12 cellular contexts compared by ENCODE assay signal in the genomic region with DNA sequence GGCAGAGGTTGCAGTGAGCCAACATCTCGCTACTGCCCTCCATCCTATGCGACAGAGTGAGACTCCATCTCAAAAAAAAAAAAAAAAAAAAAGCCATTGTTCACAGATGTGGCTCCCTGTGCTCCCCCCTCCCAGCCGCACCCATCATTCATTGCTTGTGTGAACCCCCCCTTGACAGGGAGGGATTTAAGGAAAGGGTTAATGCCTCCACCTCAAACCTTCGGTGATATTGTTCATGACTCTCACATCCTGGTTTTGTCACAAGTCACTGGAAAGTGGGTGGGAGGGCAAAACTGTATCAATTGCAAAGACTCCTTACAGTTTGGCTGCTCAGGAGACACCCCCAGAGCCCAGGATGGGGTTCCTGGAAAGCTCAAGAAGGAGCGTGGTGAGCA. TPM values are rescaled to one million over a fixed set of nuclear protein-coding genes. Genes with fewer than 3 reads are reported as not detected.
DNase-seq lines count a peak whose midpoint lies in the region; ATAC-seq and TF ChIP-seq lines count a peak whose summit lies in the region.
"Had no signal": no experiment of that assay in that cellular context is flagged by ENCODE, and none has a peak within 500 bp of the region (broad histone marks: within the 10 kb centered on the region; RNA-seq: fewer than 3 reads in every experiment).

No MANE protein-coding gene starts in this region.

- intact Hi-C loops in Panc1 (cut with micrococcal nuclease; ENCODE audit: unreplicated experiment) = loop anchor here (5.0 kb wide), 1 partner anchor 148 kb away; no protein-coding TSS in a partner anchor
- intact Hi-C loops in dendritic cell treated with granulocyte-macrophage colony-stimulating factor and Interleukin-4, amounts not matched to agents 40 ng/mL and 50 ng/mL, for 4 days (cut with micrococcal nuclease) = loop anchor here (1.0 to 2.0 kb wide), 2 partner anchors 8 to 23 kb away; partner anchors contain the start of gene SLC6A6

- CTCF ChIA-PET in activated CD8-positive, alpha-beta memory T cell treated with anti-CD3 and anti-CD28 coated beads, Interleukin-2, amount 10 ng/mL, durations not matched to agents 7 days and 5 days (lab: Charles Lee) = no interaction called here
- CTCF ChIA-PET in Panc1 (lab: Charles Lee) = no interaction called here

- H3K4me1 Mint-ChIP-seq in activated CD8-positive, alpha-beta memory T cell treated with anti-CD3 and anti-CD28 coated beads, Interleukin-2, amount 10 ng/mL, durations not matched to agents 7 days and 5 days = peaks cover 37% of the 10 kb centered on the region
- peaks cover 98% of the 10 kb centered on the region for H3K4me1 Mint-ChIP-seq in dendritic cell treated with granulocyte-macrophage colony-stimulating factor and Interleukin-4, amounts not matched to agents 40 ng/mL and 50 ng/mL, for 4 days (ENCODE audit: low read depth)
- peaks cover 94% of the 10 kb centered on the region for H3K4me1 Mint-ChIP-seq in stimulated activated memory B cell treated with anti-CD40 and anti-IgM and Interleukin-4, amounts not matched to agents 10 μg/mL and 1 μg/mL and 100 μg/mL, for 72 hours

- no peak for TF ChIP-seq CTCF in Panc1 (IDR thresholded peaks at IDR 0.05)

- BruUV-seq in Panc1 (replicated peaks; lab: Mats Ljungman, UMichigan) = no TSS peak

- H3K36me3 ChIP-seq in Panc1 (ENCODE audit: control insufficient read depth, insufficient read depth, low read length) = no peaks in the 10 kb centered on the region
- H3K36me3 ChIP-seq: neural progenitor cell had no signal

- POLR2A ChIA-PET in Panc1 (lab: Charles Lee) = no interaction called here

- H3K27me3 Mint-ChIP-seq in activated CD8-positive, alpha-beta memory T cell treated with anti-CD3 and anti-CD28 coated beads, Interleukin-2, amount 10 ng/mL, durations not matched to agents 7 days and 5 days = no peaks in the 10 kb centered on the region
- no peaks in the 10 kb centered on the region for H3K27me3 Mint-ChIP-seq in dendritic cell treated with granulocyte-macrophage colony-stimulating factor and Interleukin-4, amounts not matched to agents 40 ng/mL and 50 ng/mL, for 4 days
- no peaks in the 10 kb centered on the region for H3K27me3 Mint-ChIP-seq in stimulated activated memory B cell treated with anti-CD40 and anti-IgM and Interleukin-4, amounts not matched to agents 10 μg/mL and 1 μg/mL and 100 μg/mL, for 72 hours

- H3K9me3 Mint-ChIP-seq in activated CD8-positive, alpha-beta memory T cell treated with anti-CD3 and anti-CD28 coated beads, Interleukin-2, amount 10 ng/mL, durations not matched to agents 7 days and 5 days (ENCODE audit: low read depth) = no peaks in the 10 kb centered on the region
- no peaks in the 10 kb centered on the region for H3K9me3 Mint-ChIP-seq in dendritic cell treated with granulocyte-macrophage colony-stimulating factor and Interleukin-4, amounts not matched to agents 40 ng/mL and 50 ng/mL, for 4 days
- no peaks in the 10 kb centered on the region for H3K9me3 Mint-ChIP-seq in stimulated activated memory B cell treated with anti-CD40 and anti-IgM and Interleukin-4, amounts not matched to agents 10 μg/mL and 1 μg/mL and 100 μg/mL, for 72 hours
- H3K9me3 Mint-ChIP-seq: neural progenitor cell had no signal

- DNase-seq in activated CD8-positive, alpha-beta memory T cell treated with anti-CD3 and anti-CD28 coated beads, Interleukin-2, amount 10 ng/mL, durations not matched to agents 7 days and 5 days = no peak
- DNase-seq in activated CD8-positive, alpha-beta memory T cell treated with anti-CD3 and anti-CD28 coated beads, Interleukin-2, amount 50 U/mL, for 4 hours = no peak
- DNase-seq in Panc1 (ENCODE audit: low read depth, low spot score) (no peak), germinal center (ENCODE audit: low spot score) (no peak)
- DNase-seq: DMS79 treated with DMSO at 0.1 percent for 48 hours, NCI-H1092, Peyer's patch had no signal

- no peaks in the 10 kb centered on the region for H3K9me3 ChIP-seq in Panc1 (ENCODE audit: control insufficient read depth, insufficient read depth, low read depth, low read length)
- H3K9me3 ChIP-seq: Peyer's patch had no signal

- H3K36me3 Mint-ChIP-seq in activated CD8-positive, alpha-beta memory T cell treated with anti-CD3 and anti-CD28 coated beads, Interleukin-2, amount 10 ng/mL, durations not matched to agents 7 days and 5 days = peaks cover 11% of the 10 kb centered on the region
- H3K36me3 Mint-ChIP-seq in dendritic cell treated with granulocyte-macrophage colony-stimulating factor and Interleukin-4, amounts not matched to agents 40 ng/mL and 50 ng/mL, for 4 days (ENCODE audit: low read depth) = peaks cover 88% of the 10 kb centered on the region
- peaks cover 56% of the 10 kb centered on the region for H3K36me3 Mint-ChIP-seq in stimulated activated memory B cell treated with anti-CD40 and anti-IgM and Interleukin-4, amounts not matched to agents 10 μg/mL and 1 μg/mL and 100 μg/mL, for 72 hours
- H3K36me3 Mint-ChIP-seq: neural progenitor cell had no signal

- no peak overlapping the region for H3K4me3 ChIP-seq in Panc1 (ENCODE audit: low read depth in 2 of 2, low read length in 2 of 2)
- H3K4me3 ChIP-seq: neural progenitor cell, Peyer's patch had no signal

- 0 out of 2 replicates have a peak overlapping the region, but pooled peaks have one; percentile 61 for H3K27ac ChIP-seq in Panc1 (ENCODE audit: low read length)
- H3K27ac ChIP-seq: neural progenitor cell had no signal

- H3K4me3 Mint-ChIP-seq in activated CD8-positive, alpha-beta memory T cell treated with anti-CD3 and anti-CD28 coated beads, Interleukin-2, amount 10 ng/mL, durations not matched to agents 7 days and 5 days = no peak overlapping the region
- H3K4me3 Mint-ChIP-seq in dendritic cell treated with granulocyte-macrophage colony-stimulating factor and Interleukin-4, amounts not matched to agents 40 ng/mL and 50 ng/mL, for 4 days = peak overlapping the region; percentile 62
- H3K4me3 Mint-ChIP-seq in stimulated activated memory B cell treated with anti-CD40 and anti-IgM and Interleukin-4, amounts not matched to agents 10 μg/mL and 1 μg/mL and 100 μg/mL, for 72 hours = no peak overlapping the region
- H3K4me3 Mint-ChIP-seq: neural progenitor cell had no signal

- no peak for ATAC-seq in activated CD8-positive, alpha-beta memory T cell treated with anti-CD3 and anti-CD28 coated beads, Interleukin-2, amount 10 ng/mL, durations not matched to agents 7 days and 5 days
- ATAC-seq in Panc1 = no peak
- ATAC-seq in stimulated activated memory B cell treated with anti-CD40 and anti-IgM and Interleukin-4, amounts not matched to agents 10 μg/mL and 1 μg/mL and 100 μg/mL, for 72 hours = no peak
- ATAC-seq in HG02798 (IDR thresholded peaks at IDR 0.05; ENCODE audit: poor library complexity, unreplicated experiment) = no peak
- no peak for ATAC-seq in HG03432 (IDR thresholded peaks at IDR 0.05; ENCODE audit: unreplicated experiment)

- H3K27me3 ChIP-seq in Panc1 (ENCODE audit: control insufficient read depth, insufficient read depth, low read length) = no peaks in the 10 kb centered on the region
- H3K27me3 ChIP-seq: neural progenitor cell, Peyer's patch had no signal

- in situ Hi-C loops in Panc1 (cut with HindIII; ENCODE audit: low pct_unique_long_range_greater_than_20kb, low sequenced_read_pairs) = no loop called here

- H3K27ac Mint-ChIP-seq in activated CD8-positive, alpha-beta memory T cell treated with anti-CD3 and anti-CD28 coated beads, Interleukin-2, amount 10 ng/mL, durations not matched to agents 7 days and 5 days = peak overlapping the region; percentile 67
- peak overlapping the region; percentile 88 for H3K27ac Mint-ChIP-seq in dendritic cell treated with granulocyte-macrophage colony-stimulating factor and Interleukin-4, amounts not matched to agents 40 ng/mL and 50 ng/mL, for 4 days
- H3K27ac Mint-ChIP-seq in stimulated activated memory B cell treated with anti-CD40 and anti-IgM and Interleukin-4, amounts not matched to agents 10 μg/mL and 1 μg/mL and 100 μg/mL, for 72 hours = peak overlapping the region; percentile 91
- H3K27ac Mint-ChIP-seq: neural progenitor cell had no signal

- peaks cover 64% of the 10 kb centered on the region for H3K4me1 ChIP-seq in Panc1 (ENCODE audit: control insufficient read depth, insufficient read depth, low read length)

RNA-seq across cellular contexts. Expression of gene SLC6A6, which starts 7.7 kb away (rescaled TPM):
- total RNA-seq in activated CD8-positive, alpha-beta memory T cell treated with anti-CD3 and anti-CD28 coated beads, Interleukin-2, amount 10 ng/mL, durations not matched to agents 7 days and 5 days = 10 to 100 TPM; 55.3 to 64.6 TPM
- total RNA-seq in Panc1 (2021; ENCODE audit: unreplicated experiment) = 61.0 TPM
- 53.8 TPM for polyA plus RNA-seq in Panc1 (2012; ENCODE audit: insufficient read length)
